8 cellular contexts compared by ENCODE assay signal in genomic region chr17:42422958-42423712, GRCh38. TPM values are rescaled to one million over a fixed set of nuclear protein-coding genes. Genes with fewer than 3 reads are reported as not detected.
DNase-seq lines count a peak whose midpoint lies in the region; ATAC-seq and TF ChIP-seq lines count a peak whose summit lies in the region.

Gene CAVIN1 (minus strand): TSS chr17:42423256. CDS start chr17:42423097, 159 bp downstream.

- H3K4me3 Mint-ChIP-seq in activated T-cell treated with anti-CD3 and anti-CD28 coated beads, Interleukin-2, amount 50 U/mL, for 72 hours: peak within 1 kb of the TSS; percentile 82 to 91

- H3K27ac ChIP-seq in thoracic aorta: peak within 1 kb of the TSS; percentile 99 to 100

- no peaks in the 10 kb centered on the region for H3K9me3 Mint-ChIP-seq in activated T-cell treated with anti-CD3 and anti-CD28 coated beads, Interleukin-2, amount 50 U/mL, for 72 hours

- peak; percentile 96 for DNase-seq in G401 (ENCODE audit: low spot score)
- DNase-seq in M059J (ENCODE audit: low read depth): peak; percentile 97
- DNase-seq in activated T-cell treated with anti-CD3 and anti-CD28 coated beads, Interleukin-2, amount 50 U/mL, for 72 hours: peak; percentile 50 to 52
- peak; percentile 97 for DNase-seq in fibroblast of mammary gland (ENCODE audit: low read depth)
- DNase-seq in mucosa of gallbladder (ENCODE audit: low spot score): peak; percentile 93
- peak; percentile 96 for DNase-seq in thoracic aorta (ENCODE audit: low spot score)

- H3K36me3 ChIP-seq in thoracic aorta: no peaks in the 10 kb centered on the region

- no peaks in the 10 kb centered on the region for H3K9me3 ChIP-seq in thoracic aorta

- H3K27me3 ChIP-seq in thoracic aorta (replicated peaks; ENCODE audit: insufficient read depth): no peaks in the 10 kb centered on the region

- H3K4me1 Mint-ChIP-seq in activated T-cell treated with anti-CD3 and anti-CD28 coated beads, Interleukin-2, amount 50 U/mL, for 72 hours (ENCODE audit: low read depth): peaks cover 31% of the 10 kb centered on the region

- H3K4me1 ChIP-seq in thoracic aorta (ENCODE audit: control insufficient read depth in 1 of 2, low read depth in 2 of 2): peaks cover 20 to 44% of the 10 kb centered on the region in 2 donors

- in situ Hi-C loops in G401 (cut with HindIII; ENCODE audit: low sequenced_read_pairs): loop anchor here (5.0 kb wide), 1 partner anchor 99 kb away; no protein-coding TSS in a partner anchor

- H3K27me3 Mint-ChIP-seq in activated T-cell treated with anti-CD3 and anti-CD28 coated beads, Interleukin-2, amount 50 U/mL, for 72 hours (ENCODE audit: low read depth): peaks cover 40% of the 10 kb centered on the region

- no peak for TF ChIP-seq CTCF in fibroblast of mammary gland (conservative IDR thresholded peaks at IDR 0.05; ENCODE audit: control insufficient read depth, insufficient read depth, low read depth, low read length)
- no peak for TF ChIP-seq CTCF in thoracic aorta (IDR thresholded peaks at IDR 0.05)

- H3K4me3 ChIP-seq in fibroblast of mammary gland (ENCODE audit: control insufficient read depth, low read depth, low read length) (peak within 1 kb of the TSS; percentile 98), thoracic aorta (peak within 1 kb of the TSS; percentile 100)

- no peak within 1 kb of the TSS for H3K27ac Mint-ChIP-seq in activated T-cell treated with anti-CD3 and anti-CD28 coated beads, Interleukin-2, amount 50 U/mL, for 72 hours

- ATAC-seq in activated T-cell treated with anti-CD3 and anti-CD28 coated beads, Interleukin-2, amount 50 U/mL, for 72 hours (replicated peaks in 1 of 2): peak; percentile 44 to 51
- ATAC-seq in thoracic aorta (ENCODE audit: insufficient number of reproducible peaks, low FRiP score, low read depth): peak; percentile 68
- no peak for ATAC-seq in HG03280 (IDR thresholded peaks at IDR 0.05; ENCODE audit: unreplicated experiment)
- no peak for ATAC-seq in HG03469 (IDR thresholded peaks at IDR 0.05; ENCODE audit: unreplicated experiment)

- H3K36me3 Mint-ChIP-seq in activated T-cell treated with anti-CD3 and anti-CD28 coated beads, Interleukin-2, amount 50 U/mL, for 72 hours (ENCODE audit: insufficient read depth in 2 of 2): no peaks in the 10 kb centered on the region

RNA-seq across cellular contexts. Expression of gene CAVIN1, which starts in this region (rescaled TPM):
- 755 and 829 TPM in 2 replicates for total RNA-seq in G401 (2014; rRNA removed; shearing (Covaris generic))
- total RNA-seq in M059J (2014; rRNA removed; shearing (Covaris generic)): 233 and 412 TPM in 2 replicates
- total RNA-seq in activated T-cell treated with anti-CD3 and anti-CD28 coated beads, Interleukin-2, amount 50 U/mL, for 72 hours: 1 to 10 TPM; 2.4 to 4.3 TPM
- total RNA-seq in mucosa of gallbladder (273 TPM), thoracic aorta (100 to 1,000 TPM; 579 to 938 TPM)

Comparison
In these comparisons a context has a peak if more than half of its experiments do, and no peak if none do; other contexts are left out.
1. RNA of gene CAVIN1 (total RNA-seq): 579 to 938 TPM in thoracic aorta, 755 to 829 TPM in G401, 233 to 412 TPM in M059J and 273 TPM in mucosa of gallbladder (single experiment); 2.4 to 4.3 TPM in activated T-cell treated with anti-CD3 and anti-CD28 coated beads, Interleukin-2, amount 50 U/mL, for 72 hours; every median in the first group is over 10 times any median in the second.
2. ATAC-seq: peak in activated T-cell treated with anti-CD3 and anti-CD28 coated beads, Interleukin-2, amount 50 U/mL, for 72 hours (2 of 2) and thoracic aorta (single experiment); none in HG03280 (single experiment) and HG03469 (single experiment).
3. Peak in every context shown above with its lines, with median percentiles within 50 percentile points of each other: DNase-seq.